ENCODE assay signal across 9 cellular contexts in genomic region chr19:48446579-48446978, GRCh38. TPM values are rescaled to one million over a fixed set of nuclear protein-coding genes. Genes with fewer than 3 reads are reported as not detected.
DNase-seq lines count a peak whose midpoint lies in the region; ATAC-seq and TF ChIP-seq lines count a peak whose summit lies in the region.
"Had no signal": no experiment of that assay in that cellular context is flagged by ENCODE, and none has a peak within 500 bp of the region (broad histone marks: within the 10 kb centered on the region; RNA-seq: fewer than 3 reads in every experiment).

No MANE protein-coding gene starts in this region.

- peaks cover 4 to 20% of the 10 kb centered on the region in 2 donors for H3K36me3 Mint-ChIP-seq in naive B cell

- H3K9me3 Mint-ChIP-seq in naive B cell: no peaks in the 10 kb centered on the region

- POLR2A ChIA-PET in AG04450 (lab: Yijun Ruan, JAX): no interaction called here

- peaks cover 5% of the 10 kb centered on the region; the same call in 1 of the 2 replicates for H3K9me3 ChIP-seq in AG04450 (ENCODE audit: control insufficient read depth, insufficient read depth, low read length)

- H3K27ac ChIP-seq in AG04450 (ENCODE audit: low read depth, low read length) (no peak overlapping the region), KMS-11 (peak overlapping the region; percentile 81)

- peaks cover 33 to 44% (median 37%) of the 10 kb centered on the region in 3 donors for H3K4me1 Mint-ChIP-seq in naive B cell

- ATAC-seq in naive B cell (ENCODE audit: low read depth in 2 of 2) (no peak), HG02981 (IDR thresholded peaks at IDR 0.05; ENCODE audit: unreplicated experiment) (no peak)

- peaks cover 21% of the 10 kb centered on the region for H3K79me2 ChIP-seq in KMS-11 (ENCODE audit: insufficient read depth, low read depth)

- H3K4me3 ChIP-seq in AG04450 (ENCODE audit: low read depth, low read length) (peak overlapping the region; percentile 96), KMS-11 (IDR thresholded peaks at IDR 0.05; ENCODE audit: insufficient read depth, low read depth, low read length) (no peak overlapping the region), choroid plexus epithelial cell (ENCODE audit: low read depth, low read length) (peak overlapping the region; percentile 99)

- H4K20me1 ChIP-seq in KMS-11 (ENCODE audit: insufficient read depth): no peaks in the 10 kb centered on the region

- TF ChIP-seq CTCF in AG04450 (IDR thresholded peaks at IDR 0.05; ENCODE audit: low read depth, low read length): no peak
- no peak for TF ChIP-seq CTCF in KMS-11 (conservative IDR thresholded peaks at IDR 0.05; ENCODE audit: low read depth, low read length)
- no peak for TF ChIP-seq CTCF in choroid plexus epithelial cell (conservative IDR thresholded peaks at IDR 0.05; ENCODE audit: low read depth, low read length)

- H3K27me3 Mint-ChIP-seq in naive B cell: peaks cover 6 to 17% (median 17%) of the 10 kb centered on the region in 3 donors

- peak overlapping the region; percentile 97 for H3K4me2 ChIP-seq in KMS-11

- H3K36me3 ChIP-seq in KMS-11 (ENCODE audit: insufficient read depth): peaks cover 25% of the 10 kb centered on the region; the same call in 1 of the 2 replicates

- H3K4me3 Mint-ChIP-seq in naive B cell: peak overlapping the region; percentile 95 to 99 (median 99)

- DNase-seq in AG04450 (ENCODE audit: low read depth, low spot score): no peak
- no peak for DNase-seq in choroid plexus epithelial cell (ENCODE audit: low read depth)
- no peak for DNase-seq in naive B cell
- DNase-seq in NCI-H1436 treated with DMSO at 0.1 percent for 48 hours (lab: John Stamatoyannopoulos, UW): no peak
- DNase-seq in activated gamma-delta T cell (lab: John Stamatoyannopoulos, UW): no peak
- DNase-seq in NOMO-1 (lab: John Stamatoyannopoulos, UW; ENCODE audit: unreplicated experiment in 2 of 2): no peak
- DNase-seq: NCI-H1105 had no signal

- peak overlapping the region; percentile 93 for H3K9ac ChIP-seq in KMS-11

- CTCF ChIA-PET in AG04450 (lab: Charles Lee): interaction anchor here (0.6 to 2.5 kb wide), 2 partner anchors 138 to 345 kb away, joined by 4 to 8 read pairs; no protein-coding TSS in a partner anchor

- peak overlapping the region in 4 of 6 donors; percentile 97 to 99 (median 99) for H3K27ac Mint-ChIP-seq in naive B cell

- H3K27me3 ChIP-seq in AG04450 (ENCODE audit: control insufficient read depth, insufficient read depth, low read length): peaks cover 7% of the 10 kb centered on the region
- H3K27me3 ChIP-seq in KMS-11 (ENCODE audit: insufficient read depth, low read depth): no peaks in the 10 kb centered on the region

- H2AFZ ChIP-seq in KMS-11 (ENCODE audit: low read depth): no peak overlapping the region

- peaks cover 40% of the 10 kb centered on the region for H3K4me1 ChIP-seq in KMS-11 (ENCODE audit: low read depth, poor library complexity, severe bottlenecking)

RNA-seq across cellular contexts. Expression of gene GRWD1, which starts 0.8 kb away (rescaled TPM):
- 15.2 and 16.0 TPM in 2 replicates for polyA plus RNA-seq in AG04450 (2011; rRNA removed)
- polyA minus RNA-seq in AG04450 (2011; rRNA and poly(A)+ RNA removed): 11.6 TPM in 2 replicates
- polyA plus RNA-seq in naive B cell (ENCODE audit: low read depth in 6 of 6): 10 to 100 TPM; 27.8 to 44.8 (median 37.1) TPM

RNA-seq across cellular contexts. Expression of gene KCNJ14, which starts 8.8 kb away (rescaled TPM):
- 0.20 and 0.25 TPM in 2 replicates for polyA plus RNA-seq in AG04450 (2011; rRNA removed)
- polyA minus RNA-seq in AG04450 (2011; rRNA and poly(A)+ RNA removed): 0.35 and 0.41 TPM in 2 replicates
- under 1 TPM in 5 of 6 donors, not detected in 1; 0.12 to 0.72 (median 0.24) TPM for polyA plus RNA-seq in naive B cell (ENCODE audit: low read depth in 6 of 6)

RNA-seq across cellular contexts. Expression of gene CYTH2, which starts 22.6 kb away (rescaled TPM):
- polyA plus RNA-seq in AG04450 (2011; rRNA removed) (29.3 and 35.6 TPM in 2 replicates), naive B cell (ENCODE audit: low read depth in 6 of 6) (10 to 100 TPM in 5 of 6 donors, 1 to 10 TPM in 1; 10.0 to 29.9 (median 20.3) TPM)
- polyA minus RNA-seq in AG04450 (2011; rRNA and poly(A)+ RNA removed): 38.7 and 57.2 TPM in 2 replicates

RNA-seq across cellular contexts. Expression of gene GRIN2D, which starts 53.1 kb away (rescaled TPM):
- polyA plus RNA-seq in AG04450 (2011; rRNA removed) (0.07 and 0.10 TPM in 2 replicates), naive B cell (ENCODE audit: low read depth in 6 of 6) (not detected)
- 0.22 and 0.37 TPM in 2 replicates for polyA minus RNA-seq in AG04450 (2011; rRNA and poly(A)+ RNA removed)

RNA-seq across cellular contexts. Expression of gene KDELR1, which starts 55.2 kb away (rescaled TPM):
- 168 and 187 TPM in 2 replicates for polyA plus RNA-seq in AG04450 (2011; rRNA removed)
- polyA minus RNA-seq in AG04450 (2011; rRNA and poly(A)+ RNA removed): 155 and 179 TPM in 2 replicates
- 10 to 100 TPM; 24.5 to 32.1 (median 26.5) TPM for polyA plus RNA-seq in naive B cell (ENCODE audit: low read depth in 6 of 6)
